Comparison of ENCODE assay signal across 1 cellular context in genomic region chr17:38871247-38871991, GRCh38.
TF ChIP-seq lines count a peak whose summit lies in the region.

No MANE protein-coding gene starts in this region.

TF ChIP-seq in endothelial cell of umbilical vein, 7 proteins besides CTCF, POLR2A, EP300 and RAD21:
- TF ChIP-seq EZH2 (IDR thresholded peaks at IDR 0.05; ENCODE audit: borderline replicate concordance, low read depth, low read length, severe bottlenecking): no peak
- peak; percentile 72 for TF ChIP-seq POLR2AphosphoS5 (IDR thresholded peaks at IDR 0.05; ENCODE audit: insufficient read depth, low read depth, low read length)
- peak; percentile 90 for TF ChIP-seq FOS (IDR thresholded peaks at IDR 0.05; ENCODE audit: borderline replicate concordance, insufficient read depth, low read length)
- TF ChIP-seq JUN (IDR thresholded peaks at IDR 0.05; ENCODE audit: borderline replicate concordance, insufficient read depth, insufficient read length, low read depth): peak; percentile 49
- TF ChIP-seq MAX (IDR thresholded peaks at IDR 0.05; ENCODE audit: insufficient read depth, insufficient read length): no peak
- peak; percentile 35 for TF ChIP-seq GATA2 (IDR thresholded peaks at IDR 0.05; ENCODE audit: insufficient read depth, insufficient read length, low read depth, low read length)
